ENCODE assay signal across 11 cellular contexts in the genomic region with DNA sequence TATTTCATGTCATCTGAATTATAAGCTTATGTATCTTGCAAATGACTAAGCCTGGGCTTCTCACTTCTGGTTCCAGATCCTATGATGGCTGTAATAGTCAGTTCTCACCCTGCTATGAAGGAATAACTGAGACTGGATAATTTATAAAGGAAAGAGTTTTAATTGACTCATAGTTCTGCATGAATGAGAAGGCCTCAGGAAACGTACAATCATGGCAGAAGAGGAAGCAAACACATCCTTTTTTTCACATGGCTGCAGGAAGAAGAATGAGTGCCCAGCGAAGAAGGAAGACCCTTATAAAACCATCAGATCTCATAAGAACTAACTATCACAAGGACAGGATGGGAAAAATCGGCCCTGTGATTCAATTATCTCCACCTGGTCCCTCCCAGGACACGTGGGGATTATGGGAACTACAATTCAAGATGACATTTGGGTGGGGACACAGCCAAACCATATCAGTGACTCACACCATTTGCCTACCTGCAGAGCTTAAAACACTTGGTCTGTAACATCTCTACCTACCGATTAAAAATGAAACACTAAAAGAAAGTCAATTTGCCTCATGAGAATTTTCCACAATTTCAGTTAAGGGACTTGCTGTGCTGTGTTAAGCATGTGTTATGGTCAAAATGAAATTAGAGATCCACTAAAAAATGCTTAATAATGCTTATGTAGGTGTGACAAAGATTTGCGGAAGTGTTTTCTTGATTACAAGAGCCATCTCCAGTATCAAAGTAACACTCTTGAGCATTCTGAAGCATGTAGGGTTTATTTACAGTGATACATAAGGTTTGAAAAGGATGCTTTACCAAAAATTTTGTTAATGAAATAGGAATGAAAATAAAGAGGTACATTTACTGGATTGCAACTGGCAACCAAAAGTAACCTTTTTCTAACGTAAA. TPM values are rescaled to one million over a fixed set of nuclear protein-coding genes. Genes with fewer than 3 reads are reported as not detected.
DNase-seq lines count a peak whose midpoint lies in the region; ATAC-seq and FAIRE-seq lines count a peak whose summit lies in the region.
"Had no signal": no experiment of that assay in that cellular context is flagged by ENCODE, and none has a peak within 500 bp of the region (broad histone marks: within the 10 kb centered on the region; RNA-seq: fewer than 3 reads in every experiment).

No MANE protein-coding gene starts in this region.

- peak overlapping the region; percentile 18 for H3K27ac ChIP-seq in epithelial cell of prostate
- H3K27ac ChIP-seq in small intestine (ENCODE audit: low read depth in 1 of 2, low read length in 1 of 2), result no peak overlapping the region

- peaks cover 0 to 8% of the 10 kb centered on the region in 2 donors for H3K27me3 ChIP-seq in small intestine (ENCODE audit: control insufficient read depth in 2 of 2, insufficient read depth in 2 of 2, low read length in 2 of 2)

- ATAC-seq in HG03520 (IDR thresholded peaks at IDR 0.05; ENCODE audit: unreplicated experiment), result no peak
- ATAC-seq: stimulated activated naive B cell treated with anti-CD40 and anti-IgM and Interleukin-4, amounts not matched to agents 10 μg/mL and 1 μg/mL and 100 μg/mL, for 72 hours; T-helper 17 cell had no signal

- in situ Hi-C loops in Caki2 (cut with HindIII; ENCODE audit: low pct_unique_long_range_greater_than_20kb, low sequenced_read_pairs), result no loop called here

- WGBS in small intestine, 3 donors, result 59 to 69% (median 63%) methylated on average over 7 of the region's 7 CpGs

- peaks cover 0 to 2% of the 10 kb centered on the region in 2 donors for H3K4me1 ChIP-seq in small intestine (ENCODE audit: control insufficient read depth in 2 of 2, insufficient read depth in 1 of 2, low read depth in 1 of 2, low read length in 1 of 2)

- no peak overlapping the region for H3K4me3 ChIP-seq in small intestine (ENCODE audit: low read depth in 1 of 2, low read length in 2 of 2)

- peak; percentile 54 for DNase-seq in Caki2 (ENCODE audit: low read depth)
- DNase-seq in NAMALWA (ENCODE audit: low spot score), result peak; percentile 15
- no peak for DNase-seq in epithelial cell of prostate (ENCODE audit: low read depth, low spot score)
- no peak for DNase-seq in activated CD4-positive, CD25-positive, alpha-beta regulatory T cell (lab: John Stamatoyannopoulos, UW)
- no peak for DNase-seq in small intestine
- DNase-seq: activated CD8-positive, alpha-beta memory T cell treated with anti-CD3 and anti-CD28 coated beads, Interleukin-2, amount 50 U/mL, for 4 hours; NCI-H1048; stimulated activated naive B cell treated with anti-CD40 and anti-IgM and Interleukin-4, amounts not matched to agents 10 μg/mL and 1 μg/mL and 100 μg/mL, for 72 hours; T-helper 17 cell had no signal

- H3K36me3 ChIP-seq in small intestine (ENCODE audit: control insufficient read depth in 2 of 2, insufficient read depth in 2 of 2, low read length in 2 of 2), result no peaks in the 10 kb centered on the region

- FAIRE-seq in small intestine (lab: Jason Lieb, UNC), result no peak
- FAIRE-seq: GM12891 had no signal

- no peaks in the 10 kb centered on the region for H3K9me3 ChIP-seq in small intestine (ENCODE audit: control insufficient read depth, low read depth)

RNA-seq across cellular contexts. Expression of a gene that starts 2.2 kb away (rescaled TPM):
- total RNA-seq in Caki2 (2014; rRNA removed; shearing (Covaris generic); ENCODE audit: low replicate concordance), result 8.3 and 38.0 TPM in 2 replicates
- polyA plus RNA-seq in small intestine, result 10 to 100 TPM; 37.3 to 60.2 (median 51.9) TPM

RNA-seq across cellular contexts. Expression of a gene that starts 15.6 kb away (rescaled TPM):
- total RNA-seq in Caki2 (2014; rRNA removed; shearing (Covaris generic); ENCODE audit: low replicate concordance), result not detected in 2 replicates
- polyA plus RNA-seq in small intestine, result not detected
- total RNA-seq: T-helper 17 cell had no signal

RNA-seq across cellular contexts. Expression of a gene that starts 23.6 kb away (rescaled TPM):
- total RNA-seq in Caki2 (2014; rRNA removed; shearing (Covaris generic); ENCODE audit: low replicate concordance), result not detected in 2 replicates
- under 1 TPM in 1 of 3 donors, not detected in 2; 0.12 TPM for polyA plus RNA-seq in small intestine

RNA-seq across cellular contexts. Expression of a gene that starts 47.2 kb away (rescaled TPM):
- total RNA-seq in Caki2 (2014; rRNA removed; shearing (Covaris generic); ENCODE audit: low replicate concordance), result not detected in 2 replicates
- polyA plus RNA-seq in small intestine, result under 1 TPM; 0.12 to 0.54 (median 0.22) TPM

RNA-seq across cellular contexts. Expression of a gene that starts 57.7 kb away (rescaled TPM):
- 3.0 and 3.2 TPM in 2 replicates for total RNA-seq in Caki2 (2014; rRNA removed; shearing (Covaris generic); ENCODE audit: low replicate concordance)
- under 1 TPM; under 0.01 to 0.66 (median under 0.01) TPM for polyA plus RNA-seq in small intestine

Comparison
In these comparisons a context has a peak if more than half of its experiments do, and no peak if none do; other contexts are left out.
1. DNase-seq: peak in Caki2 (single experiment) and NAMALWA (single experiment); none in epithelial cell of prostate (single experiment), activated CD4-positive, CD25-positive, alpha-beta regulatory T cell (0 of 4) and small intestine (single experiment).